ENCODE assay signal across 1 cellular context in the genomic region with DNA sequence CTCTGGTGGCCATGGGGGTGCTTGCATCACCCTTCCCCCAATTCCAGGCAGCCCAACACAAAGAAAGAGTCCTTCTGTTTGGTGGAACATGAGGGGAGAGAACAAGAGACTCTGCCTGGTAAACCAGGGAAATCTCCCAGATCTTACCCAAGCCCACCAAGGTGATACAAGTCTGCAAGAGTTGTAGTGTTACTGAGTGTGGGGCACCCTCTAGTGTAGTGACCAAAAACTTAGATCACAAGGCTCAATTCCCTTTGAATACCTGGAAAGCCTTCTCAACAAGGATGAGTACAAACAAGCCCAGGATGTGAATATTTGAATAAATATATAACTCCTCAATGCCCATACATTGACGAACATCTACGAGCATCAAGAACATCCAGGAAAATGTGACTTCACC.
TF ChIP-seq lines count a peak whose summit lies in the region.

No MANE protein-coding gene starts in this region.

TF ChIP-seq in HCT116, 20 proteins besides CTCF, POLR2A, EP300 and RAD21 (continued from another document):
- TF ChIP-seq, protein P1, sequence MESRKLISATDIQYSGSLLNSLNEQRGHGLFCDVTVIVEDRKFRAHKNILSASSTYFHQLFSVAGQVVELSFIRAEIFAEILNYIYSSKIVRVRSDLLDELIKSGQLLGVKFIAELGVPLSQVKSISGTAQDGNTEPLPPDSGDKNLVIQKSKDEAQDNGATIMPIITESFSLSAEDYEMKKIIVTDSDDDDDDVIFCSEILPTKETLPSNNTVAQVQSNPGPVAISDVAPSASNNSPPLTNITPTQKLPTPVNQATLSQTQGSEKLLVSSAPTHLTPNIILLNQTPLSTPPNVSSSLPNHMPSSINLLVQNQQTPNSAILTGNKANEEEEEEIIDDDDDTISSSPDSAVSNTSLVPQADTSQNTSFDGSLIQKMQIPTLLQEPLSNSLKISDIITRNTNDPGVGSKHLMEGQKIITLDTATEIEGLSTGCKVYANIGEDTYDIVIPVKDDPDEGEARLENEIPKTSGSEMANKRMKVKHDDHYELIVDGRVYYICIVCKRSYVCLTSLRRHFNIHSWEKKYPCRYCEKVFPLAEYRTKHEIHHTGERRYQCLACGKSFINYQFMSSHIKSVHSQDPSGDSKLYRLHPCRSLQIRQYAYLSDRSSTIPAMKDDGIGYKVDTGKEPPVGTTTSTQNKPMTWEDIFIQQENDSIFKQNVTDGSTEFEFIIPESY (IDR thresholded peaks at IDR 0.05; ENCODE audit: extremely low read depth, insufficient replicate concordance, low read length) = no peak
- no peak for TF ChIP-seq CEBPB (IDR thresholded peaks at IDR 0.05; ENCODE audit: low read depth)
